1 cellular context compared by ENCODE assay signal in genomic region chr22:19710769-19711106, GRCh38.
TF ChIP-seq lines count a peak whose summit lies in the region.

No MANE protein-coding gene starts in this region.

TF ChIP-seq in K562, 482 proteins besides CTCF, POLR2A, EP300 and RAD21 (continued from another document and continues in another):
- TF ChIP-seq ZNF407 (IDR thresholded peaks at IDR 0.05; ENCODE audit: low read depth) (no peak), MLX (CRISPR knock-in tag; conservative IDR thresholded peaks at IDR 0.05) (0 out of 4 replicates have a peak, but pooled peaks of 1 of the 2 experiments have one; percentile 75), MNT (conservative IDR thresholded peaks at IDR 0.05) (no peak), CREB3 (tag; conservative IDR thresholded peaks at IDR 0.05; ENCODE audit: low read depth) (no peak), STAG1 (CRISPR knock-in tag; IDR thresholded peaks at IDR 0.05; ENCODE audit: borderline replicate concordance) (no peak), BDP1 (IDR thresholded peaks at IDR 0.05; ENCODE audit: insufficient read depth, insufficient read length) (no peak), ZFP36 (IDR thresholded peaks at IDR 0.05; ENCODE audit: low read depth, low read length, partially characterized antibody) (no peak), HMG20A (CRISPR knock-in tag; conservative IDR thresholded peaks at IDR 0.05) (no peak), IRF1 (CRISPR knock-in tag; IDR thresholded peaks at IDR 0.05; ENCODE audit: borderline replicate concordance) (no peak), PCBP1 (IDR thresholded peaks at IDR 0.05; ENCODE audit: low read depth, low read length, poor library complexity, severe bottlenecking) (no peak), REST (CRISPR knock-in tag; IDR thresholded peaks at IDR 0.05; ENCODE audit: low read depth) (no peak), HDAC6 (IDR thresholded peaks at IDR 0.05; ENCODE audit: low read depth, low read length) (0 out of 2 replicates have a peak, but pooled peaks have one; percentile 30), E2F4 (CRISPR knock-in tag; IDR thresholded peaks at IDR 0.05; ENCODE audit: low read depth) (no peak), NFATC3 (IDR thresholded peaks at IDR 0.05) (no peak), THAP12 (CRISPR knock-in tag; IDR thresholded peaks at IDR 0.05) (peak; percentile 80; the same call in 1 of the 2 replicates), U2AF1 (optimal IDR thresholded peaks at IDR 0.05; ENCODE audit: low read depth, low read length) (no peak), ZNF644 (tag; IDR thresholded peaks at IDR 0.05; ENCODE audit: low read depth) (no peak), RREB1 (CRISPR knock-in tag; IDR thresholded peaks at IDR 0.05) (no peak), FUS (optimal IDR thresholded peaks at IDR 0.05; ENCODE audit: low read depth, low read length) (no peak)
